ENCODE assay signal across 22 cellular contexts in genomic region chr13:113027095-113027494, GRCh38.
"Had no signal": no experiment of that assay in that cellular context is flagged by ENCODE, and none has a peak within 500 bp of the region (broad histone marks: within the 10 kb centered on the region; RNA-seq: fewer than 3 reads in every experiment).

No MANE protein-coding gene starts in this region.

- DNase-seq: effector memory CD4-positive, alpha-beta T cell; heart left ventricle; hippocampal formation; left colon; naive thymus-derived CD4-positive, alpha-beta T cell; nephron progenitor cell; nucleus accumbens; ovary; sigmoid colon; stimulated activated CD4-positive, alpha-beta T cell treated with anti-CD3 and anti-CD28 coated beads, Interleukin-2, amount 100 ng/mL, for 24 hours; stimulated activated CD4-positive, alpha-beta T cell treated with anti-CD3 and anti-CD28 coated beads, Interleukin-4, amount 100 ng/mL, for 4 hours; stimulated activated naive B cell treated with anti-CD40 and anti-IgM and Interleukin-4, amounts not matched to agents 10 μg/mL and 1 μg/mL and 100 μg/mL, for 72 hours; stimulated activated naive CD8-positive, alpha-beta T cell treated with anti-CD3 and anti-CD28 coated beads, Interleukin-15, amount 100 ng/mL, for 72 hours; testis; upper lobe of right lung had no signal

- H3K4me3 Mint-ChIP-seq: naive thymus-derived CD4-positive, alpha-beta T cell; nephron progenitor cell; stimulated activated naive B cell treated with anti-CD40 and anti-IgM and Interleukin-4, amounts not matched to agents 10 μg/mL and 1 μg/mL and 100 μg/mL, for 72 hours; stimulated activated naive CD8-positive, alpha-beta T cell treated with anti-CD3 and anti-CD28 coated beads, Interleukin-15, amount 100 ng/mL, for 72 hours had no signal

- H3K9me3 Mint-ChIP-seq: naive thymus-derived CD4-positive, alpha-beta T cell; nephron progenitor cell; stimulated activated naive B cell treated with anti-CD40 and anti-IgM and Interleukin-4, amounts not matched to agents 10 μg/mL and 1 μg/mL and 100 μg/mL, for 72 hours; stimulated activated naive CD8-positive, alpha-beta T cell treated with anti-CD3 and anti-CD28 coated beads, Interleukin-15, amount 100 ng/mL, for 72 hours had no signal

- H3K27ac Mint-ChIP-seq: naive thymus-derived CD4-positive, alpha-beta T cell; nephron progenitor cell; stimulated activated naive B cell treated with anti-CD40 and anti-IgM and Interleukin-4, amounts not matched to agents 10 μg/mL and 1 μg/mL and 100 μg/mL, for 72 hours; stimulated activated naive CD8-positive, alpha-beta T cell treated with anti-CD3 and anti-CD28 coated beads, Interleukin-15, amount 100 ng/mL, for 72 hours had no signal

- H3K27me3 ChIP-seq: ovary, right atrium auricular region, testis, upper lobe of right lung, vagina had no signal

- H3K36me3 ChIP-seq: ovary, right atrium auricular region, sigmoid colon, tibial nerve, upper lobe of right lung, vagina had no signal

- H3K4me1 ChIP-seq: sigmoid colon, testis, upper lobe of right lung had no signal

- H3K27ac ChIP-seq: heart left ventricle, ovary, right atrium auricular region, sigmoid colon, skin epidermis, testis, tibial nerve, upper lobe of right lung, vagina had no signal

- H3K9me3 ChIP-seq: heart left ventricle, ovary, right atrium auricular region, sigmoid colon, testis, tibial nerve, upper lobe of right lung, vagina had no signal

- ATAC-seq: esophagus mucosa; heart left ventricle; left colon; naive thymus-derived CD4-positive, alpha-beta T cell; stimulated activated naive B cell treated with anti-CD40 and anti-IgM and Interleukin-4, amounts not matched to agents 10 μg/mL and 1 μg/mL and 100 μg/mL, for 72 hours; stimulated activated naive CD8-positive, alpha-beta T cell treated with anti-CD3 and anti-CD28 coated beads, Interleukin-15, amount 100 ng/mL, for 72 hours; upper lobe of right lung had no signal

- H3K27me3 Mint-ChIP-seq: naive thymus-derived CD4-positive, alpha-beta T cell; stimulated activated naive B cell treated with anti-CD40 and anti-IgM and Interleukin-4, amounts not matched to agents 10 μg/mL and 1 μg/mL and 100 μg/mL, for 72 hours; stimulated activated naive CD8-positive, alpha-beta T cell treated with anti-CD3 and anti-CD28 coated beads, Interleukin-15, amount 100 ng/mL, for 72 hours had no signal

- FAIRE-seq: endometrium, frontal cortex had no signal

- H3K4me3 ChIP-seq: heart left ventricle, ovary, right atrium auricular region, sigmoid colon, skin epidermis, testis, tibial nerve, upper lobe of right lung, vagina had no signal
